Comparison of ENCODE assay signal across 31 cellular contexts in genomic region chr2:167425113-167425512, GRCh38.
"Had no signal": no experiment of that assay in that cellular context is flagged by ENCODE, and none has a peak within 500 bp of the region (broad histone marks: within the 10 kb centered on the region; RNA-seq: fewer than 3 reads in every experiment).

No MANE protein-coding gene starts in this region.

- H3K4me1 Mint-ChIP-seq: activated CD4-positive, alpha-beta T cell treated with anti-CD3 and anti-CD28 coated beads, Interleukin-2, amount 10 ng/mL, durations not matched to agents 24 days and 14 days; activated naive CD8-positive, alpha-beta T cell treated with anti-CD3 and anti-CD28 coated beads, Interleukin-2, amount 50 U/mL, for 24 hours; central memory CD8-positive, alpha-beta T cell had no signal

- H3K27ac ChIP-seq: cardiac muscle cell, SJCRH30, SK-N-MC, WERI-Rb-1 had no signal

- H3K4me3 Mint-ChIP-seq: activated CD4-positive, alpha-beta T cell treated with anti-CD3 and anti-CD28 coated beads, Interleukin-2, amount 10 ng/mL, durations not matched to agents 24 days and 14 days; activated CD8-positive, alpha-beta T cell treated with anti-CD3 and anti-CD28 coated beads, Interleukin-2, amount 10 ng/mL, durations not matched to agents 7 days and 5 days; activated naive CD4-positive, alpha-beta T cell treated with anti-CD3 and anti-CD28 coated beads for 36 hours; activated naive CD8-positive, alpha-beta T cell; activated naive CD8-positive, alpha-beta T cell treated with anti-CD3 and anti-CD28 coated beads, Interleukin-2, amount 50 U/mL, for 24 hours; activated T-cell treated with anti-CD3 and anti-CD28 coated beads, Interleukin-2, amount 50 U/mL, for 4 hours; activated T-helper 1 cell treated with anti-CD3 and anti-CD28 coated beads, Interleukin-12 subunit alpha, Interleukin-12 subunit beta, Interleukin-2, Interleukin-4 antibody, amounts not matched to agents 30 ng/mL and 10 ng/mL and 1 ng/mL, durations not matched to agents 14 hours and 24 hours and 36 hours; central memory CD8-positive, alpha-beta T cell had no signal

- H3K36me3 ChIP-seq: cardiac muscle cell, SJCRH30, WERI-Rb-1 had no signal

- DNase-seq: activated CD4-positive, alpha-beta T cell treated with anti-CD3 and anti-CD28 coated beads for 1 hour; activated CD4-positive, alpha-beta T cell treated with anti-CD3 and anti-CD28 coated beads, Interleukin-2, amount 10 ng/mL, durations not matched to agents 24 days and 14 days; activated CD4-positive, alpha-beta T cell treated with anti-CD3 and anti-CD28 coated beads, Interleukin-2, amount 50 U/mL, for 4 hours; activated CD4-positive, CD25-positive, alpha-beta regulatory T cell; activated CD8-positive, alpha-beta T cell treated with anti-CD3 and anti-CD28 coated beads, Interleukin-2, amount 10 ng/mL, durations not matched to agents 7 days and 5 days; activated gamma-delta T cell treated with Interleukin-2 at 50 U/mL for 16 hours; activated naive CD4-positive, alpha-beta T cell treated with anti-CD3 and anti-CD28 coated beads for 36 hours; activated naive CD8-positive, alpha-beta T cell treated with anti-CD3 and anti-CD28 coated beads, Interleukin-2, amount 50 U/mL, for 24 hours; activated T-cell treated with anti-CD3 and anti-CD28 coated beads, Interleukin-2, amount 50 U/mL, for 4 hours; anterior cingulate cortex; Kasumi-1; KG1; MM.1S; MV-4-11; NCI-H1092 treated with DMSO at 0.1 percent for 48 hours; NCI-H146; NCI-H187; NCI-H2029 treated with DMSO at 0.1 percent for 48 hours; NCI-H2107; NCI-H510A; NCI-H748 treated with DMSO at 0.1 percent for 48 hours; NK-92 treated with Interleukin-12 subunit alpha and Interleukin-12 subunit beta, amount 100 ng/mL, for 24 hours; SHP77; SJCRH30; T1000; WERI-Rb-1 had no signal

- H3K27me3 ChIP-seq: cardiac muscle cell, SJCRH30 had no signal

- H3K27ac Mint-ChIP-seq: activated CD4-positive, alpha-beta T cell treated with anti-CD3 and anti-CD28 coated beads, Interleukin-2, amount 10 ng/mL, durations not matched to agents 24 days and 14 days; activated CD8-positive, alpha-beta T cell treated with anti-CD3 and anti-CD28 coated beads, Interleukin-2, amount 10 ng/mL, durations not matched to agents 7 days and 5 days; activated naive CD4-positive, alpha-beta T cell treated with anti-CD3 and anti-CD28 coated beads for 36 hours; activated naive CD8-positive, alpha-beta T cell; activated naive CD8-positive, alpha-beta T cell treated with anti-CD3 and anti-CD28 coated beads, Interleukin-2, amount 50 U/mL, for 24 hours; activated T-helper 1 cell treated with anti-CD3 and anti-CD28 coated beads, Interleukin-12 subunit alpha, Interleukin-12 subunit beta, Interleukin-2, Interleukin-4 antibody, amounts not matched to agents 30 ng/mL and 10 ng/mL and 1 ng/mL, durations not matched to agents 14 hours and 24 hours and 36 hours had no signal

- ATAC-seq: activated CD8-positive, alpha-beta T cell treated with anti-CD3 and anti-CD28 coated beads, Interleukin-2, amount 10 ng/mL, durations not matched to agents 7 days and 5 days; activated naive CD8-positive, alpha-beta T cell treated with anti-CD3 and anti-CD28 coated beads, Interleukin-2, amount 50 U/mL, for 24 hours; activated T-cell treated with anti-CD3 and anti-CD28 coated beads, Interleukin-2, amount 50 U/mL, for 4 hours had no signal

- H3K27me3 Mint-ChIP-seq: activated CD4-positive, alpha-beta T cell treated with anti-CD3 and anti-CD28 coated beads, Interleukin-2, amount 10 ng/mL, durations not matched to agents 24 days and 14 days; activated naive CD8-positive, alpha-beta T cell treated with anti-CD3 and anti-CD28 coated beads, Interleukin-2, amount 50 U/mL, for 24 hours; central memory CD8-positive, alpha-beta T cell had no signal

- H3K36me3 Mint-ChIP-seq: activated naive CD8-positive, alpha-beta T cell had no signal

- H3K9me3 Mint-ChIP-seq: activated CD4-positive, alpha-beta T cell treated with anti-CD3 and anti-CD28 coated beads, Interleukin-2, amount 10 ng/mL, durations not matched to agents 24 days and 14 days; activated T-helper 1 cell treated with anti-CD3 and anti-CD28 coated beads, Interleukin-12 subunit alpha, Interleukin-12 subunit beta, Interleukin-2, Interleukin-4 antibody, amounts not matched to agents 30 ng/mL and 10 ng/mL and 1 ng/mL, durations not matched to agents 14 hours and 24 hours and 36 hours had no signal

- H3K4me3 ChIP-seq: cardiac muscle cell, SJCRH30, SK-N-MC had no signal
